In the genomic region with DNA sequence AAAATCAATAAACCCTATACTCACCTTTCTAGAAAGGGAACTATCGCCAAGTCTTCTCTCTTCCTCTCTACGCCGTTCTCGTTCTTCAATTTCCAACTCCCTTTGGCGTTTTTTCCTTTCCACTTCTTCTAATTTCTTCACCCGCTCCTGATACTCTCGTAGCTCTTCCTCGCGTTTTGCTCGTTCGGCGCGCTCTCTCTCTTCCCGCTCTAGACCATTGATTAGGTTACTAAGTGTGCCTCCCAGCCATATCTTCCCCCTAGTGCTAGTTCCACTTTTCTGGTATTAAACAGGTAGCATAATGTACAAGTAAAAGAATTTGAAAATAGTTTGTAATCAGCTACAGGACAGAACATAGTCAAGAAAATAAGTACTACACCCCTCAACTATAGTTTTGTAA, we compare ENCODE assay signal across 17 cellular contexts. TPM values are rescaled to one million over a fixed set of nuclear protein-coding genes. Genes with fewer than 3 reads are reported as not detected.
DNase-seq lines count a peak whose midpoint lies in the region; ATAC-seq and TF ChIP-seq lines count a peak whose summit lies in the region.
"Had no signal": no experiment of that assay in that cellular context is flagged by ENCODE, and none has a peak within 500 bp of the region (broad histone marks: within the 10 kb centered on the region; RNA-seq: fewer than 3 reads in every experiment).

No MANE protein-coding gene starts in this region.

- CTCF ChIA-PET in HEK293 (lab: Yijun Ruan, JAX) (interaction anchor here (0.7 kb wide), 1 partner anchor 83 kb away, joined by 3 read pairs; no protein-coding TSS in a partner anchor), WTC11 (lab: Charles Lee) (no interaction called here)

- H3K9ac ChIP-seq in neural progenitor cell = no peak overlapping the region

- H2AFZ ChIP-seq in neural progenitor cell (replicated peaks) = no peak overlapping the region

- H3K36me3 Mint-ChIP-seq in activated T-cell treated with anti-CD3 and anti-CD28 coated beads, Interleukin-2, amount 50 U/mL, for 72 hours (ENCODE audit: insufficient read depth in 2 of 2) = peaks cover 23 to 63% of the 10 kb centered on the region in 2 donors
- peaks cover 100% of the 10 kb centered on the region for H3K36me3 Mint-ChIP-seq in activated T-cell treated with anti-CD3 and anti-CD28 coated beads, Interleukin-2, amount 50 U/mL, for 24 hours (ENCODE audit: low read depth)
- peaks cover 96% of the 10 kb centered on the region for H3K36me3 Mint-ChIP-seq in WTC11
- H3K36me3 Mint-ChIP-seq in neural progenitor cell = peaks cover 51% of the 10 kb centered on the region

- no peaks in the 10 kb centered on the region for H3K4me1 ChIP-seq in HEK293 (ENCODE audit: control insufficient read depth, insufficient read depth, low read length)
- no peaks in the 10 kb centered on the region for H3K4me1 ChIP-seq in neural progenitor cell
- H3K4me1 ChIP-seq: HAP-1 had no signal

- H4K20me1 ChIP-seq in neural progenitor cell (ENCODE audit: low read depth) = peaks cover 66% of the 10 kb centered on the region

- TF ChIP-seq CTCF in HEK293 (tag by site-specific recombination; IDR thresholded peaks at IDR 0.05) (no peak), WTC11 (IDR thresholded peaks at IDR 0.05) (no peak), neural progenitor cell (IDR thresholded peaks at IDR 0.05) (no peak)

- no peaks in the 10 kb centered on the region for H3K9me3 Mint-ChIP-seq in activated T-cell treated with anti-CD3 and anti-CD28 coated beads, Interleukin-2, amount 50 U/mL, for 72 hours
- no peaks in the 10 kb centered on the region for H3K9me3 Mint-ChIP-seq in activated T-cell treated with anti-CD3 and anti-CD28 coated beads, Interleukin-2, amount 50 U/mL, for 24 hours
- H3K9me3 Mint-ChIP-seq in WTC11 (no peaks in the 10 kb centered on the region), neural progenitor cell (no peaks in the 10 kb centered on the region)
- H3K9me3 Mint-ChIP-seq: CD4-positive, alpha-beta memory T cell; HFFc6 had no signal

- no peak for DNase-seq in activated T-cell treated with anti-CD3 and anti-CD28 coated beads, Interleukin-2, amount 50 U/mL, for 72 hours
- DNase-seq in activated T-cell treated with anti-CD3 and anti-CD28 coated beads, Interleukin-2, amount 50 U/mL, for 24 hours = no peak
- no peak for DNase-seq in WTC11 (ENCODE audit: low spot score)
- no peak for DNase-seq in neural progenitor cell (ENCODE audit: low spot score)
- DNase-seq in DMS 273 (lab: John Stamatoyannopoulos, UW; ENCODE audit: unreplicated experiment) = no peak
- DNase-seq in foreskin melanocyte = no peak
- no peak for DNase-seq in COLO829 (ENCODE audit: low spot score)
- DNase-seq: C1 segment of cervical spinal cord; CD4-positive, alpha-beta memory T cell; COR-L47; DND-41; GF-D8; HFFc6 had no signal

- H3K4me3 Mint-ChIP-seq in activated T-cell treated with anti-CD3 and anti-CD28 coated beads, Interleukin-2, amount 50 U/mL, for 72 hours = no peak overlapping the region
- no peak overlapping the region for H3K4me3 Mint-ChIP-seq in activated T-cell treated with anti-CD3 and anti-CD28 coated beads, Interleukin-2, amount 50 U/mL, for 24 hours
- H3K4me3 Mint-ChIP-seq in WTC11 (no peak overlapping the region), neural progenitor cell (no peak overlapping the region)
- H3K4me3 Mint-ChIP-seq: B cell; CD4-positive, alpha-beta memory T cell; HFFc6 had no signal

- no peaks in the 10 kb centered on the region for H3K27me3 Mint-ChIP-seq in activated T-cell treated with anti-CD3 and anti-CD28 coated beads, Interleukin-2, amount 50 U/mL, for 72 hours (ENCODE audit: low read depth)
- no peaks in the 10 kb centered on the region for H3K27me3 Mint-ChIP-seq in activated T-cell treated with anti-CD3 and anti-CD28 coated beads, Interleukin-2, amount 50 U/mL, for 24 hours
- no peaks in the 10 kb centered on the region for H3K27me3 Mint-ChIP-seq in WTC11 (ENCODE audit: low read depth)
- no peaks in the 10 kb centered on the region for H3K27me3 Mint-ChIP-seq in neural progenitor cell (ENCODE audit: insufficient read depth, low read depth)
- H3K27me3 Mint-ChIP-seq: B cell; CD4-positive, alpha-beta memory T cell had no signal

- no peak overlapping the region for H3K27ac ChIP-seq in HEK293 (ENCODE audit: extremely low read depth, low read depth, low read length)
- H3K27ac ChIP-seq in neural progenitor cell = peak overlapping the region; percentile 29
- H3K27ac ChIP-seq: HL-60 had no signal

- ATAC-seq in activated T-cell treated with anti-CD3 and anti-CD28 coated beads, Interleukin-2, amount 50 U/mL, for 72 hours (replicated peaks in 1 of 2) = no peak
- no peak for ATAC-seq in WTC11

- H3K4me2 ChIP-seq in neural progenitor cell = no peak overlapping the region

- H3K4me1 Mint-ChIP-seq in activated T-cell treated with anti-CD3 and anti-CD28 coated beads, Interleukin-2, amount 50 U/mL, for 72 hours (ENCODE audit: low read depth) = no peaks in the 10 kb centered on the region
- peaks cover 8% of the 10 kb centered on the region for H3K4me1 Mint-ChIP-seq in activated T-cell treated with anti-CD3 and anti-CD28 coated beads, Interleukin-2, amount 50 U/mL, for 24 hours (ENCODE audit: low read depth)
- H3K4me1 Mint-ChIP-seq in WTC11 = no peaks in the 10 kb centered on the region
- H3K4me1 Mint-ChIP-seq in neural progenitor cell = no peaks in the 10 kb centered on the region

- POLR2A ChIA-PET in HEK293 (lab: Yijun Ruan, JAX) (no interaction called here), WTC11 (lab: Charles Lee) (no interaction called here)

- H3K9me3 ChIP-seq in HEK293 (ENCODE audit: control insufficient read depth, insufficient read depth, low read depth, low read length) = no peaks in the 10 kb centered on the region
- H3K9me3 ChIP-seq in neural progenitor cell (ENCODE audit: low read depth) = no peaks in the 10 kb centered on the region
- H3K9me3 ChIP-seq: HAP-1 had no signal

- H3K27me3 ChIP-seq in neural progenitor cell = no peaks in the 10 kb centered on the region

- H3F3A ChIP-seq in neural progenitor cell (ENCODE audit: low read depth) = peaks cover 4% of the 10 kb centered on the region

- peaks cover 97% of the 10 kb centered on the region for H3K79me2 ChIP-seq in neural progenitor cell (ENCODE audit: low read depth)

- peak overlapping the region; percentile 52 for H3K27ac Mint-ChIP-seq in activated T-cell treated with anti-CD3 and anti-CD28 coated beads, Interleukin-2, amount 50 U/mL, for 72 hours
- H3K27ac Mint-ChIP-seq in activated T-cell treated with anti-CD3 and anti-CD28 coated beads, Interleukin-2, amount 50 U/mL, for 24 hours = no peak overlapping the region
- H3K27ac Mint-ChIP-seq in WTC11 (peak overlapping the region; percentile 24; the same call in 1 of the 2 replicates), neural progenitor cell (no peak overlapping the region)
- H3K27ac Mint-ChIP-seq: B cell, HFFc6 had no signal

- H3K36me3 ChIP-seq in HEK293 (ENCODE audit: control insufficient read depth in 2 of 2, insufficient read depth in 1 of 2, low read length in 2 of 2) = peaks cover 93 to 99% of the 10 kb centered on the region in 2 experiments
- peaks cover 32% of the 10 kb centered on the region for H3K36me3 ChIP-seq in neural progenitor cell

- no peak overlapping the region for H3K4me3 ChIP-seq in HEK293 (ENCODE audit: low read depth, low read length)
- H3K4me3 ChIP-seq in neural progenitor cell = no peak overlapping the region
- H3K4me3 ChIP-seq: HAP-1 had no signal

TF ChIP-seq in HEK293, 187 proteins besides CTCF, POLR2A, EP300 and RAD21:
- TF ChIP-seq ZNF560 (tag by site-specific recombination; IDR thresholded peaks at IDR 0.05; ENCODE audit: borderline replicate concordance) = no peak
- TF ChIP-seq ZNF596 (tag by site-specific recombination; IDR thresholded peaks at IDR 0.05) = peak; percentile 76
- no peak for TF ChIP-seq TCF7L2 (IDR thresholded peaks at IDR 0.05; ENCODE audit: borderline replicate concordance, low read depth, low read length)
TF ChIP-seq in HEK293: peak in this region for 1.

TF ChIP-seq in WTC11, 78 proteins besides CTCF, POLR2A, EP300 and RAD21 (continues in another document):
- TF ChIP-seq JUN (CRISPR knock-in tag; IDR thresholded peaks at IDR 0.05) (no peak), SOX15 (CRISPR knock-in tag; IDR thresholded peaks at IDR 0.05) (no peak), PRRX2 (CRISPR knock-in tag; IDR thresholded peaks at IDR 0.05) (no peak), ZNF263 (CRISPR knock-in tag; IDR thresholded peaks at IDR 0.05; ENCODE audit: low read depth) (no peak), ZNF671 (CRISPR knock-in tag; IDR thresholded peaks at IDR 0.05) (no peak), ZNF396 (CRISPR knock-in tag; IDR thresholded peaks at IDR 0.05; ENCODE audit: borderline replicate concordance) (no peak), EMX1 (CRISPR knock-in tag; IDR thresholded peaks at IDR 0.05) (no peak)
- TF ChIP-seq, protein P1, sequence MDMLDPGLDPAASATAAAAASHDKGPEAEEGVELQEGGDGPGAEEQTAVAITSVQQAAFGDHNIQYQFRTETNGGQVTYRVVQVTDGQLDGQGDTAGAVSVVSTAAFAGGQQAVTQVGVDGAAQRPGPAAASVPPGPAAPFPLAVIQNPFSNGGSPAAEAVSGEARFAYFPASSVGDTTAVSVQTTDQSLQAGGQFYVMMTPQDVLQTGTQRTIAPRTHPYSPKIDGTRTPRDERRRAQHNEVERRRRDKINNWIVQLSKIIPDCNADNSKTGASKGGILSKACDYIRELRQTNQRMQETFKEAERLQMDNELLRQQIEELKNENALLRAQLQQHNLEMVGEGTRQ (CRISPR knock-in tag; IDR thresholded peaks at IDR 0.05) = no peak
- TF ChIP-seq, protein P2, sequence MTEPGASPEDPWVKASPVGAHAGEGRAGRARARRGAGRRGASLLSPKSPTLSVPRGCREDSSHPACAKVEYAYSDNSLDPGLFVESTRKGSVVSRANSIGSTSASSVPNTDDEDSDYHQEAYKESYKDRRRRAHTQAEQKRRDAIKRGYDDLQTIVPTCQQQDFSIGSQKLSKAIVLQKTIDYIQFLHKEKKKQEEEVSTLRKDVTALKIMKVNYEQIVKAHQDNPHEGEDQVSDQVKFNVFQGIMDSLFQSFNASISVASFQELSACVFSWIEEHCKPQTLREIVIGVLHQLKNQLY (CRISPR knock-in tag; IDR thresholded peaks at IDR 0.05) = no peak

RNA-seq across cellular contexts. Expression of gene NANOS1, which starts 20.3 kb away (rescaled TPM):
- total RNA-seq in activated T-cell treated with anti-CD3 and anti-CD28 coated beads, Interleukin-2, amount 50 U/mL, for 72 hours = under 1 TPM; 0.31 to 0.37 TPM
- total RNA-seq in WTC11 (2021) = 2.9 to 4.3 TPM (median 2.9 TPM) in 3 replicates
- total RNA-seq in neural progenitor cell (ENCODE audit: low replicate concordance) = 10.2 and 12.4 TPM in 2 replicates

RNA-seq across cellular contexts. Expression of gene EIF3A, which starts 30.8 kb away (rescaled TPM):
- total RNA-seq in activated T-cell treated with anti-CD3 and anti-CD28 coated beads, Interleukin-2, amount 50 U/mL, for 72 hours = 100 to 1,000 TPM; 160 to 164 TPM
- 177 to 213 TPM (median 178 TPM) in 3 replicates for total RNA-seq in WTC11 (2021)
- total RNA-seq in neural progenitor cell (ENCODE audit: low replicate concordance) = 133 and 134 TPM in 2 replicates

RNA-seq across cellular contexts. Expression of gene DENND10, which starts 54.1 kb away (rescaled TPM):
- total RNA-seq in activated T-cell treated with anti-CD3 and anti-CD28 coated beads, Interleukin-2, amount 50 U/mL, for 72 hours = 10 to 100 TPM; 39.4 to 41.3 TPM
- total RNA-seq in WTC11 (2021) (58.7 to 60.6 TPM (median 59.0 TPM) in 3 replicates), neural progenitor cell (ENCODE audit: low replicate concordance) (93.0 and 112 TPM in 2 replicates)

Comparison
In these comparisons a context has a peak if more than half of its experiments do, and no peak if none do; other contexts are left out.
1. H3K27ac Mint-ChIP-seq: peak in activated T-cell treated with anti-CD3 and anti-CD28 coated beads, Interleukin-2, amount 50 U/mL, for 72 hours (single experiment) and WTC11 (single experiment); none in activated T-cell treated with anti-CD3 and anti-CD28 coated beads, Interleukin-2, amount 50 U/mL, for 24 hours (single experiment) and neural progenitor cell (single experiment).